ENCODE assay signal across 1 cellular context in the genomic region with DNA sequence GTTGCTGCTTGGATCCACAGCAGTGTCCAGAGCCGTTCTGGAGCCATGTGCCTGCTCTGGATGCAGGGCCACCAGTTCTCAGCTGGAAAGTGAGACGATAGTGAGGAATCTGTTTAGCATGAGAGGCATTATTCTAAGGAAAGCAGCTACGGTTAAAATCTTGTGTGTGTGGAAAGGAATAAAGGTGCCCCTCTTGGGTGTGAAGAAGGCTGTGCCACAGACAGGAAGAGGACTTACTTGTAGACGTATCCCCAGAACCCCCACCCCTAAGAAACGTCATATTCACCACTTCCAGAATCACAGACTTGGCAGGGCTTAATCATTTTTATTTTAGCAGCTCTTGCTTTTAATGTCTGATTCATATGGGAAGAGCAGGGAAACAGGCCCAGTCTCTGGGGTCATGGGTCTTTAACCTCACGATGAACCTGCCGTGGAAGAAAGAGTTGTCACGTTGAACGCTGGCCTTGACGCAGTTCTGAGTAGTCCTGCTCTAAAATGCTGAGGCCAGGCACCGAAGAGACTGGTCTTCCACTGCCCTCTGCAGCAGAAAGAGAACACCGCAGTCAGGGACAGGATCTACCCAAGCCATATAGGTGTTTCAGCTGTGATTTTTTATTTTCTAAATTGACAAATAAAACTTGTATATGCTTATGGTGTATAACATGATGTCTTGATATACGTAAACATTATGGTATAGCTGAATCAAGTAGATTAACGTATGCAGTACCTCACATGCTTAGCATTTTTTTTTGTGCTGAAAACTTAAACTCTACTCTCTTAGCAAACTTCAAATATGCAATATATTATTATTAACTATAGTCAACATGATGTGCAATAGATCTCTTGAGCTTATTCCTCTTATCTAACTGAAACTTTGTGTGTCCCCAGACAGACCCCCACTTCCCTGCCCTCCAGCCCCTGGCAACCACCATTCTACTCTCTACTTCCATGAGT.
TF ChIP-seq lines count a peak whose summit lies in the region.

No MANE protein-coding gene starts in this region.

TF ChIP-seq in K562, 482 proteins besides CTCF, POLR2A, EP300 and RAD21 (continued from another document):
- TF ChIP-seq, protein P1, sequence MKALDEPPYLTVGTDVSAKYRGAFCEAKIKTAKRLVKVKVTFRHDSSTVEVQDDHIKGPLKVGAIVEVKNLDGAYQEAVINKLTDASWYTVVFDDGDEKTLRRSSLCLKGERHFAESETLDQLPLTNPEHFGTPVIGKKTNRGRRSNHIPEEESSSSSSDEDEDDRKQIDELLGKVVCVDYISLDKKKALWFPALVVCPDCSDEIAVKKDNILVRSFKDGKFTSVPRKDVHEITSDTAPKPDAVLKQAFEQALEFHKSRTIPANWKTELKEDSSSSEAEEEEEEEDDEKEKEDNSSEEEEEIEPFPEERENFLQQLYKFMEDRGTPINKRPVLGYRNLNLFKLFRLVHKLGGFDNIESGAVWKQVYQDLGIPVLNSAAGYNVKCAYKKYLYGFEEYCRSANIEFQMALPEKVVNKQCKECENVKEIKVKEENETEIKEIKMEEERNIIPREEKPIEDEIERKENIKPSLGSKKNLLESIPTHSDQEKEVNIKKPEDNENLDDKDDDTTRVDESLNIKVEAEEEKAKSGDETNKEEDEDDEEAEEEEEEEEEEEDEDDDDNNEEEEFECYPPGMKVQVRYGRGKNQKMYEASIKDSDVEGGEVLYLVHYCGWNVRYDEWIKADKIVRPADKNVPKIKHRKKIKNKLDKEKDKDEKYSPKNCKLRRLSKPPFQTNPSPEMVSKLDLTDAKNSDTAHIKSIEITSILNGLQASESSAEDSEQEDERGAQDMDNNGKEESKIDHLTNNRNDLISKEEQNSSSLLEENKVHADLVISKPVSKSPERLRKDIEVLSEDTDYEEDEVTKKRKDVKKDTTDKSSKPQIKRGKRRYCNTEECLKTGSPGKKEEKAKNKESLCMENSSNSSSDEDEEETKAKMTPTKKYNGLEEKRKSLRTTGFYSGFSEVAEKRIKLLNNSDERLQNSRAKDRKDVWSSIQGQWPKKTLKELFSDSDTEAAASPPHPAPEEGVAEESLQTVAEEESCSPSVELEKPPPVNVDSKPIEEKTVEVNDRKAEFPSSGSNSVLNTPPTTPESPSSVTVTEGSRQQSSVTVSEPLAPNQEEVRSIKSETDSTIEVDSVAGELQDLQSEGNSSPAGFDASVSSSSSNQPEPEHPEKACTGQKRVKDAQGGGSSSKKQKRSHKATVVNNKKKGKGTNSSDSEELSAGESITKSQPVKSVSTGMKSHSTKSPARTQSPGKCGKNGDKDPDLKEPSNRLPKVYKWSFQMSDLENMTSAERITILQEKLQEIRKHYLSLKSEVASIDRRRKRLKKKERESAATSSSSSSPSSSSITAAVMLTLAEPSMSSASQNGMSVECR (CRISPR knock-in tag; IDR thresholded peaks at IDR 0.05): no peak
- TF ChIP-seq ESRRA (IDR thresholded peaks at IDR 0.05; ENCODE audit: borderline replicate concordance, low read depth) (no peak), ATF1 (CRISPR knock-in tag; IDR thresholded peaks at IDR 0.05) (no peak), ATF1 (tag; IDR thresholded peaks at IDR 0.05) (peak; percentile 56; the same call in 1 of the 2 replicates), LCOR (CRISPR knock-in tag; IDR thresholded peaks at IDR 0.05) (no peak), ZBTB1 (CRISPR knock-in tag; IDR thresholded peaks at IDR 0.05; ENCODE audit: borderline replicate concordance, low read depth) (no peak), CREM (IDR thresholded peaks at IDR 0.05; ENCODE audit: low read depth) (0 out of 2 replicates have a peak, but pooled peaks have one; percentile 13), ZNF764 (CRISPR knock-in tag; IDR thresholded peaks at IDR 0.05; ENCODE audit: low read depth) (no peak), ZNF445 (CRISPR knock-in tag; IDR thresholded peaks at IDR 0.05; ENCODE audit: low read depth) (no peak), SIRT6 (IDR thresholded peaks at IDR 0.05; ENCODE audit: low read depth, low read length) (no peak), PCBP2 (IDR thresholded peaks at IDR 0.05; ENCODE audit: low read depth, low read length, poor library complexity, severe bottlenecking) (no peak), CXXC5 (CRISPR knock-in tag; IDR thresholded peaks at IDR 0.05) (0 out of 2 replicates have a peak, but pooled peaks have one; percentile 20), RBM34 (IDR thresholded peaks at IDR 0.05; ENCODE audit: borderline replicate concordance, insufficient read depth, low read length) (no peak), DPF2 (IDR thresholded peaks at IDR 0.05) (no peak), ETV5 (CRISPR knock-in tag; IDR thresholded peaks at IDR 0.05; ENCODE audit: low read depth) (no peak), NCOR1 (IDR thresholded peaks at IDR 0.05) (no peak), NFXL1 (CRISPR knock-in tag; IDR thresholded peaks at IDR 0.05) (no peak), STAG1 (CRISPR knock-in tag; IDR thresholded peaks at IDR 0.05; ENCODE audit: borderline replicate concordance) (peak; percentile 63; the same call in 1 of the 2 replicates), L3MBTL2 (IDR thresholded peaks at IDR 0.05) (0 out of 2 replicates have a peak, but pooled peaks have one; percentile 17), ELF1 (tag; IDR thresholded peaks at IDR 0.05) (no peak), SRSF7 (optimal IDR thresholded peaks at IDR 0.05; ENCODE audit: low read depth, low read length) (no peak), TAF1 (IDR thresholded peaks at IDR 0.05; ENCODE audit: control insufficient read depth, extremely low read depth, insufficient read depth, low read length, severe bottlenecking) (no peak), SMARCC2 (IDR thresholded peaks at IDR 0.05; ENCODE audit: low read depth) (no peak), YY1 (IDR thresholded peaks at IDR 0.05; ENCODE audit: borderline replicate concordance in 1 of 3, control insufficient read depth in 1 of 3, extremely low read depth in 1 of 3, insufficient read depth in 3 of 3, insufficient read length in 1 of 3, insufficient replicate concordance in 2 of 3, low read depth in 1 of 3, low read length in 2 of 3) (no peak), CBX2 (IDR thresholded peaks at IDR 0.05; ENCODE audit: insufficient read depth, low read length, poor library complexity, severe bottlenecking) (no peak), MED1 (CRISPR knock-in tag; IDR thresholded peaks at IDR 0.05; ENCODE audit: borderline replicate concordance) (no peak), IFI16 (CRISPR knock-in tag; IDR thresholded peaks at IDR 0.05) (no peak)
- TF ChIP-seq, protein P2, sequence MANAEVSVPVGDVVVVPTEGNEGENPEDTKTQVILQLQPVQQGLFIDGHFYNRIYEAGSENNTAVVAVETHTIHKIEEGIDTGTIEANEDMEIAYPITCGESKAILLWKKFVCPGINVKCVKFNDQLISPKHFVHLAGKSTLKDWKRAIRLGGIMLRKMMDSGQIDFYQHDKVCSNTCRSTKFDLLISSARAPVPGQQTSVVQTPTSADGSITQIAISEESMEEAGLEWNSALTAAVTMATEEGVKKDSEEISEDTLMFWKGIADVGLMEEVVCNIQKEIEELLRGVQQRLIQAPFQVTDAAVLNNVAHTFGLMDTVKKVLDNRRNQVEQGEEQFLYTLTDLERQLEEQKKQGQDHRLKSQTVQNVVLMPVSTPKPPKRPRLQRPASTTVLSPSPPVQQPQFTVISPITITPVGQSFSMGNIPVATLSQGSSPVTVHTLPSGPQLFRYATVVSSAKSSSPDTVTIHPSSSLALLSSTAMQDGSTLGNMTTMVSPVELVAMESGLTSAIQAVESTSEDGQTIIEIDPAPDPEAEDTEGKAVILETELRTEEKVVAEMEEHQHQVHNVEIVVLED (CRISPR knock-in tag; IDR thresholded peaks at IDR 0.05): no peak
- TF ChIP-seq, protein P3, sequence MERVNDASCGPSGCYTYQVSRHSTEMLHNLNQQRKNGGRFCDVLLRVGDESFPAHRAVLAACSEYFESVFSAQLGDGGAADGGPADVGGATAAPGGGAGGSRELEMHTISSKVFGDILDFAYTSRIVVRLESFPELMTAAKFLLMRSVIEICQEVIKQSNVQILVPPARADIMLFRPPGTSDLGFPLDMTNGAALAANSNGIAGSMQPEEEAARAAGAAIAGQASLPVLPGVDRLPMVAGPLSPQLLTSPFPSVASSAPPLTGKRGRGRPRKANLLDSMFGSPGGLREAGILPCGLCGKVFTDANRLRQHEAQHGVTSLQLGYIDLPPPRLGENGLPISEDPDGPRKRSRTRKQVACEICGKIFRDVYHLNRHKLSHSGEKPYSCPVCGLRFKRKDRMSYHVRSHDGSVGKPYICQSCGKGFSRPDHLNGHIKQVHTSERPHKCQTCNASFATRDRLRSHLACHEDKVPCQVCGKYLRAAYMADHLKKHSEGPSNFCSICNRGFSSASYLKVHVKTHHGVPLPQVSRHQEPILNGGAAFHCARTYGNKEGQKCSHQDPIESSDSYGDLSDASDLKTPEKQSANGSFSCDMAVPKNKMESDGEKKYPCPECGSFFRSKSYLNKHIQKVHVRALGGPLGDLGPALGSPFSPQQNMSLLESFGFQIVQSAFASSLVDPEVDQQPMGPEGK (CRISPR knock-in tag; IDR thresholded peaks at IDR 0.05; ENCODE audit: borderline replicate concordance): no peak
- TF ChIP-seq, protein P4, sequence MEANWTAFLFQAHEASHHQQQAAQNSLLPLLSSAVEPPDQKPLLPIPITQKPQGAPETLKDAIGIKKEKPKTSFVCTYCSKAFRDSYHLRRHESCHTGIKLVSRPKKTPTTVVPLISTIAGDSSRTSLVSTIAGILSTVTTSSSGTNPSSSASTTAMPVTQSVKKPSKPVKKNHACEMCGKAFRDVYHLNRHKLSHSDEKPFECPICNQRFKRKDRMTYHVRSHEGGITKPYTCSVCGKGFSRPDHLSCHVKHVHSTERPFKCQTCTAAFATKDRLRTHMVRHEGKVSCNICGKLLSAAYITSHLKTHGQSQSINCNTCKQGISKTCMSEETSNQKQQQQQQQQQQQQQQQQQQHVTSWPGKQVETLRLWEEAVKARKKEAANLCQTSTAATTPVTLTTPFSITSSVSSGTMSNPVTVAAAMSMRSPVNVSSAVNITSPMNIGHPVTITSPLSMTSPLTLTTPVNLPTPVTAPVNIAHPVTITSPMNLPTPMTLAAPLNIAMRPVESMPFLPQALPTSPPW (CRISPR knock-in tag; IDR thresholded peaks at IDR 0.05): 0 out of 2 replicates have a peak, but pooled peaks have one; percentile 17
- TF ChIP-seq, protein P5, sequence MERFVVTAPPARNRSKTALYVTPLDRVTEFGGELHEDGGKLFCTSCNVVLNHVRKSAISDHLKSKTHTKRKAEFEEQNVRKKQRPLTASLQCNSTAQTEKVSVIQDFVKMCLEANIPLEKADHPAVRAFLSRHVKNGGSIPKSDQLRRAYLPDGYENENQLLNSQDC (CRISPR knock-in tag; IDR thresholded peaks at IDR 0.05): no peak
- TF ChIP-seq, protein P6, sequence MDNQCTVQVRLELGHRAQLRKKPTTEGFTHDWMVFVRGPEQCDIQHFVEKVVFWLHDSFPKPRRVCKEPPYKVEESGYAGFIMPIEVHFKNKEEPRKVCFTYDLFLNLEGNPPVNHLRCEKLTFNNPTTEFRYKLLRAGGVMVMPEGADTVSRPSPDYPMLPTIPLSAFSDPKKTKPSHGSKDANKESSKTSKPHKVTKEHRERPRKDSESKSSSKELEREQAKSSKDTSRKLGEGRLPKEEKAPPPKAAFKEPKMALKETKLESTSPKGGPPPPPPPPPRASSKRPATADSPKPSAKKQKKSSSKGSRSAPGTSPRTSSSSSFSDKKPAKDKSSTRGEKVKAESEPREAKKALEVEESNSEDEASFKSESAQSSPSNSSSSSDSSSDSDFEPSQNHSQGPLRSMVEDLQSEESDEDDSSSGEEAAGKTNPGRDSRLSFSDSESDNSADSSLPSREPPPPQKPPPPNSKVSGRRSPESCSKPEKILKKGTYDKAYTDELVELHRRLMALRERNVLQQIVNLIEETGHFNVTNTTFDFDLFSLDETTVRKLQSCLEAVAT (IDR thresholded peaks at IDR 0.05): no peak
- TF ChIP-seq, protein P7, sequence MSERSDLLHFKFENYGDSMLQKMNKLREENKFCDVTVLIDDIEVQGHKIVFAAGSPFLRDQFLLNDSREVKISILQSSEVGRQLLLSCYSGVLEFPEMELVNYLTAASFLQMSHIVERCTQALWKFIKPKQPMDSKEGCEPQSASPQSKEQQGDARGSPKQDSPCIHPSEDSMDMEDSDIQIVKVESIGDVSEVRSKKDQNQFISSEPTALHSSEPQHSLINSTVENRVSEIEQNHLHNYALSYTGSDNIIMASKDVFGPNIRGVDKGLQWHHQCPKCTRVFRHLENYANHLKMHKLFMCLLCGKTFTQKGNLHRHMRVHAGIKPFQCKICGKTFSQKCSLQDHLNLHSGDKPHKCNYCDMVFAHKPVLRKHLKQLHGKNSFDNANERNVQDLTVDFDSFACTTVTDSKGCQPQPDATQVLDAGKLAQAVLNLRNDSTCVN (CRISPR knock-in tag; IDR thresholded peaks at IDR 0.05): no peak
